In genomic region chr6:116144590-116144989, GRCh38 we compare ENCODE assay signal across 14 cellular contexts. TPM values are rescaled to one million over a fixed set of nuclear protein-coding genes. Genes with fewer than 3 reads are reported as not detected.
DNase-seq lines count a peak whose midpoint lies in the region; ATAC-seq, FAIRE-seq and TF ChIP-seq lines count a peak whose summit lies in the region.
"Had no signal": no experiment of that assay in that cellular context is flagged by ENCODE, and none has a peak within 500 bp of the region (broad histone marks: within the 10 kb centered on the region; RNA-seq: fewer than 3 reads in every experiment).

No MANE protein-coding gene starts in this region.

- intact Hi-C loops in gastrocnemius medialis (cut with DNase I; ENCODE audit: low total_unique reads), result no loop called here

- no peak overlapping the region for H2BK12ac ChIP-seq in mesenchymal stem cell (ENCODE audit: low read length in 2 of 2)

- no peaks in the 10 kb centered on the region for H4K20me1 ChIP-seq in Karpas-422 (ENCODE audit: insufficient read depth, low read depth, low read length)

- H3K4me1 ChIP-seq in Karpas-422 (ENCODE audit: low read length) (no peaks in the 10 kb centered on the region), mesenchymal stem cell (ENCODE audit: control insufficient read depth, insufficient read depth, low read depth, low read length) (no peaks in the 10 kb centered on the region), gastrocnemius medialis (peaks cover 5 to 8% of the 10 kb centered on the region in 2 donors)
- H3K4me1 ChIP-seq: Peyer's patch had no signal

- no peak overlapping the region for H2BK120ac ChIP-seq in mesenchymal stem cell (ENCODE audit: low read depth, low read length)

- no peak overlapping the region for H3K9ac ChIP-seq in Karpas-422 (ENCODE audit: low read length)
- H3K9ac ChIP-seq in mesenchymal stem cell (ENCODE audit: low read length), result peak overlapping the region; percentile 46

- H3K18ac ChIP-seq in mesenchymal stem cell (ENCODE audit: low read depth in 1 of 2, low read length in 2 of 2), result no peak overlapping the region

- no peak overlapping the region for H2BK5ac ChIP-seq in mesenchymal stem cell (ENCODE audit: low read depth, low read length, poor library complexity, severe bottlenecking)

- no peak overlapping the region for H4K91ac ChIP-seq in mesenchymal stem cell (ENCODE audit: low read length)

- no peaks in the 10 kb centered on the region for H3K9me3 ChIP-seq in Karpas-422 (ENCODE audit: low read length)
- no peaks in the 10 kb centered on the region for H3K9me3 ChIP-seq in mesenchymal stem cell (ENCODE audit: control insufficient read depth, low read length)
- no peaks in the 10 kb centered on the region for H3K9me3 ChIP-seq in gastrocnemius medialis
- H3K9me3 ChIP-seq: Peyer's patch had no signal

- no peak for FAIRE-seq in bronchial epithelial cell (lab: Jason Lieb, UNC)

- H3K4me2 ChIP-seq in Karpas-422 (ENCODE audit: low read depth, low read length, poor library complexity, severe bottlenecking) (no peak overlapping the region), mesenchymal stem cell (ENCODE audit: low read length, poor library complexity, severe bottlenecking) (no peak overlapping the region)

- H3K36me3 ChIP-seq in Karpas-422 (ENCODE audit: insufficient read depth, low read length) (no peaks in the 10 kb centered on the region), bronchial epithelial cell (ENCODE audit: control insufficient read depth, insufficient read depth, low read length) (no peaks in the 10 kb centered on the region), mesenchymal stem cell (ENCODE audit: control insufficient read depth in 1 of 2, insufficient read depth in 2 of 2, low read depth in 1 of 2, low read length in 2 of 2) (no peaks in the 10 kb centered on the region), gastrocnemius medialis (no peaks in the 10 kb centered on the region)
- H3K36me3 ChIP-seq: Peyer's patch had no signal

- no peak overlapping the region for H2AK5ac ChIP-seq in mesenchymal stem cell (ENCODE audit: low read length, severe bottlenecking)

- no peak overlapping the region for H3K4ac ChIP-seq in mesenchymal stem cell (ENCODE audit: low read depth in 1 of 2, low read length in 2 of 2)

- 54% methylated on average over 3 of the region's 3 CpGs for WGBS in mesenchymal stem cell

- H3K27ac ChIP-seq in Karpas-422 (ENCODE audit: low read length) (no peak overlapping the region), mesenchymal stem cell (ENCODE audit: low read length, poor library complexity, severe bottlenecking) (no peak overlapping the region), gastrocnemius medialis (no peak overlapping the region)
- H3K27ac ChIP-seq: Peyer's patch had no signal

- no peak overlapping the region for H2AFZ ChIP-seq in Karpas-422 (ENCODE audit: low read length)
- no peak overlapping the region for H2AFZ ChIP-seq in mesenchymal stem cell (ENCODE audit: low read depth, low read length)

- TF ChIP-seq CTCF in bronchial epithelial cell (IDR thresholded peaks at IDR 0.05; ENCODE audit: insufficient read depth, low read length, severe bottlenecking) (no peak), gastrocnemius medialis (IDR thresholded peaks at IDR 0.05 in 4 of 5, conservative IDR thresholded peaks at IDR 0.05 in 1 of 5) (no peak)

- H3K14ac ChIP-seq in mesenchymal stem cell (ENCODE audit: low read length in 2 of 2), result no peak overlapping the region

- H3K4me3 ChIP-seq in Karpas-422 (ENCODE audit: low read length) (no peak overlapping the region), bronchial epithelial cell (ENCODE audit: low read depth, low read length) (no peak overlapping the region), mesenchymal stem cell (ENCODE audit: insufficient read depth in 1 of 2, low read depth in 1 of 2, low read length in 2 of 2) (no peak overlapping the region), gastrocnemius medialis (no peak overlapping the region)
- H3K4me3 ChIP-seq: Peyer's patch had no signal

- H3K79me2 ChIP-seq in Karpas-422 (ENCODE audit: low read length), result no peaks in the 10 kb centered on the region

- no peak overlapping the region for H4K8ac ChIP-seq in mesenchymal stem cell (ENCODE audit: low read length)

- peak; percentile 84 for DNase-seq in Daoy (ENCODE audit: low read depth)
- peak; percentile 26 for DNase-seq in Karpas-422
- peak; percentile 63 for DNase-seq in bronchial epithelial cell (ENCODE audit: low read depth)
- peak; percentile 75 for DNase-seq in mesenchymal stem cell
- DNase-seq in NCI-H2029 treated with DMSO at 0.1 percent for 48 hours (lab: John Stamatoyannopoulos, UW), result no peak
- DNase-seq in NCI-H82 treated with DMSO at 0.1 percent for 48 hours (lab: John Stamatoyannopoulos, UW; ENCODE audit: unreplicated experiment), result no peak
- DNase-seq in gastrocnemius medialis, result no peak
- DNase-seq in NCI-H526 treated with DMSO at 0.1 percent for 48 hours (lab: John Stamatoyannopoulos, UW), result no peak
- DNase-seq: CD8-positive, alpha-beta T cell; hypothalamus; NCI-H2081 treated with DMSO at 0.1 percent for 48 hours; Peyer's patch; stimulated activated CD4-positive, alpha-beta T cell treated with anti-CD3 and anti-CD28 coated beads, Interleukin-12 subunit alpha, Interleukin-12 subunit beta, amount 100 ng/mL, for 4 hours had no signal

- in situ Hi-C loops in gastrocnemius medialis (cut with MboI; ENCODE audit: low sequenced_read_pairs in 4 of 4), result no loop called here

- no peak for TF ChIP-seq POLR2A in gastrocnemius medialis (IDR thresholded peaks at IDR 0.05)

- H3K27me3 ChIP-seq in Karpas-422 (ENCODE audit: low read length) (no peaks in the 10 kb centered on the region), bronchial epithelial cell (ENCODE audit: control insufficient read depth, insufficient read depth, low read length) (no peaks in the 10 kb centered on the region), mesenchymal stem cell (ENCODE audit: control insufficient read depth in 1 of 2, insufficient read depth in 1 of 2, low read length in 2 of 2) (no peaks in the 10 kb centered on the region), gastrocnemius medialis (no peaks in the 10 kb centered on the region)
- H3K27me3 ChIP-seq: Peyer's patch had no signal

- peaks cover 5% of the 10 kb centered on the region for H3K79me1 ChIP-seq in mesenchymal stem cell (replicated peaks; ENCODE audit: low read length, poor library complexity, severe bottlenecking)

- H3K23ac ChIP-seq in mesenchymal stem cell (ENCODE audit: low read length in 2 of 2), result no peak overlapping the region

- H2BK15ac ChIP-seq in mesenchymal stem cell (ENCODE audit: low read depth, poor library complexity, severe bottlenecking), result no peak overlapping the region

- ATAC-seq in gastrocnemius medialis, result no peak
- ATAC-seq: CD8-positive, alpha-beta T cell; WTC11 had no signal

- no peaks in the 10 kb centered on the region for H3K9me2 ChIP-seq in Karpas-422 (replicated peaks; ENCODE audit: insufficient read depth, low read length)

RNA-seq across cellular contexts. Expression of gene COL10A1, which starts 18.7 kb away (rescaled TPM):
- 0.17 TPM in 1 of 2 replicates, not detected in the other for total RNA-seq in Daoy (2014; rRNA removed; shearing (Covaris generic))
- total RNA-seq in Karpas-422 (2014; rRNA removed; shearing (Covaris generic); ENCODE audit: low replicate concordance), result not detected in 2 replicates
- total RNA-seq in bronchial epithelial cell (not detected in 2 replicates), gastrocnemius medialis (not detected)
- 0.01 TPM for polyA plus RNA-seq in mesenchymal stem cell (2013, experiment 1 of 2)
- polyA plus RNA-seq in mesenchymal stem cell (2013, experiment 2 of 2), result not detected
- total RNA-seq: CD8-positive, alpha-beta T cell; Peyer's patch; WTC11 had no signal

RNA-seq across cellular contexts. Expression of gene NT5DC1, which starts 43.9 kb away (rescaled TPM):
- 5.1 and 18.3 TPM in 2 replicates for total RNA-seq in Daoy (2014; rRNA removed; shearing (Covaris generic))
- total RNA-seq in Karpas-422 (2014; rRNA removed; shearing (Covaris generic); ENCODE audit: low replicate concordance), result 3.0 and 6.8 TPM in 2 replicates
- total RNA-seq in bronchial epithelial cell (3.4 and 5.6 TPM in 2 replicates), gastrocnemius medialis (10 to 100 TPM in 3 of 4 donors, 1 to 10 TPM in 1; 7.0 to 15.4 (median 12.0) TPM)
- 12.5 TPM for polyA plus RNA-seq in mesenchymal stem cell (2013, experiment 1 of 2)
- polyA plus RNA-seq in mesenchymal stem cell (2013, experiment 2 of 2), result 12.2 TPM

Comparison
In these comparisons a context has a peak if more than half of its experiments do, and no peak if none do; other contexts are left out.
1. DNase-seq: peak in Daoy (single experiment), Karpas-422 (single experiment), bronchial epithelial cell (single experiment) and mesenchymal stem cell (single experiment); none in NCI-H2029 treated with DMSO at 0.1 percent for 48 hours (single experiment), NCI-H82 treated with DMSO at 0.1 percent for 48 hours (single experiment), gastrocnemius medialis (0 of 2) and NCI-H526 treated with DMSO at 0.1 percent for 48 hours (single experiment).